9 cellular contexts compared by ENCODE assay signal in the genomic region with DNA sequence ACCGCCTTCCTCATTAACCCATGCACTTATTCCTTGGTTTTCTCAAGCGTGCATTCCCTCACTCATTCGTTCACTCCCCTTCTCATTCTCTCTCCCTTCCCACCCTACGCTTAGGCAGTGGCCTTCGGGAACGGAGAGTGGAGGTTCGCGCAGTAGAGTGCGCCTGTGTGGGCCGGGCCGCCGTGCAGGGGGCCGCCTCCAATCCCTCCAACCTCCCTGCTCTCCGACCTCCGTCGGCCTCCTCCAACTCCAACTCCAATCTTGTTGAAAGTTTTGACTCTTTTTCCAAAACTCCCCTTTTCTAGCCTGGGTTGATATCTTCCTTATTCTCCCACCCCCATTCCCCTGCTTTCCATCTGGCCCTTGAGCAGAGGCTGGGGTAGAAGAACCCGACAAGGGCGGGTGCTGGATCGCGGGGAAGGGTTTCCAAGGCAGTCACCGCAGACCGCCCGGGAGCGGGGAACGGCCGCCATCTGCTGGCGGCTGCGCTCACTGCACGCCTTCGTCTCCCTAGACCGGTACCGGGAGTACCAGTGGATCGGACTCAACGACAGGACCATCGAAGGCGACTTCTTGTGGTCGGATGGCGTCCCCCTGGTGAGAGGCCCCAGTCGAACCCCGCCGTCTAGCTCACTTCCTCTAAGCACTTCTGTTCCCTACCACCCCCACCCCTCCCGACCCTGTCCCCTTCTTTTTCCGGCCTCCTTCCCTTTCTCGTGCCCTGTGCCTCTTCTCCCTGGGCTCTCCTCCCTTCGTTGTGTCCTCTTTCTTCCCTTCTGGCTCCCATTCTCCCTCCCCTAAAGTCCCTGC. TPM values are rescaled to one million over a fixed set of nuclear protein-coding genes. Genes with fewer than 3 reads are reported as not detected.
A peak's percentile ranks its signal among the peaks of the same experiment; 100 is the strongest.
DNase-seq lines count a peak whose midpoint lies in the region; ATAC-seq and TF ChIP-seq lines count a peak whose summit lies in the region.
"Had no signal": no experiment of that assay in that cellular context is flagged by ENCODE, and none has a peak within 500 bp of the region (broad histone marks: within the 10 kb centered on the region; RNA-seq: fewer than 3 reads in every experiment).

No MANE protein-coding gene starts in this region.

- peaks cover 38% of the 10 kb centered on the region for H3K4me1 Mint-ChIP-seq in T-helper 1 cell treated with Interleukin-12 subunit alpha and Interleukin-12 subunit beta and Interleukin-4 antibody, amounts not matched to agents 30 μg/mL and 1 μg/mL, for 36 hours (ENCODE audit: low read depth)

- no peak overlapping the region for H3K27ac Mint-ChIP-seq in T-helper 1 cell treated with Interleukin-12 subunit alpha and Interleukin-12 subunit beta and Interleukin-4 antibody, amounts not matched to agents 30 μg/mL and 1 μg/mL, for 36 hours

- H3K4me2 ChIP-seq in DOHH2 (ENCODE audit: low read length) (peak overlapping the region; percentile 35), hepatocyte (peak overlapping the region; percentile 91)

- WGBS in hepatocyte (ENCODE audit: low lambda C conversion rate, missing lambda C conversion rate): 3% methylated on average over 37 of the region's 45 CpGs

- H3K27me3 ChIP-seq in DOHH2 (ENCODE audit: control insufficient read depth, low read length) (peaks cover 54% of the 10 kb centered on the region), hepatocyte (peaks cover 39% of the 10 kb centered on the region), uterus (no peaks in the 10 kb centered on the region)

- H3K9me3 ChIP-seq in DOHH2 (ENCODE audit: control insufficient read depth, insufficient read depth, low read length) (no peaks in the 10 kb centered on the region), hepatocyte (ENCODE audit: low read depth) (no peaks in the 10 kb centered on the region), uterus (no peaks in the 10 kb centered on the region)

- ATAC-seq in GM21367 (IDR thresholded peaks at IDR 0.05; ENCODE audit: unreplicated experiment): no peak

- peaks cover 3% of the 10 kb centered on the region for H3F3A ChIP-seq in DOHH2 (ENCODE audit: control insufficient read depth, insufficient read depth)

- H3K27ac ChIP-seq in DOHH2 (ENCODE audit: low read depth, low read length) (no peak overlapping the region), hepatocyte (no peak overlapping the region), uterus (peak overlapping the region; percentile 24 to 40)
- H3K27ac ChIP-seq: epithelial cell of prostate had no signal

- peak overlapping the region; percentile 57 for H3K4me3 Mint-ChIP-seq in T-helper 1 cell treated with Interleukin-12 subunit alpha and Interleukin-12 subunit beta and Interleukin-4 antibody, amounts not matched to agents 30 μg/mL and 1 μg/mL, for 36 hours

- no peak for TF ChIP-seq POLR2A in uterus (IDR thresholded peaks at IDR 0.05)

- no peaks in the 10 kb centered on the region for H3K36me3 ChIP-seq in DOHH2 (ENCODE audit: control insufficient read depth, low read length)
- no peaks in the 10 kb centered on the region for H3K36me3 ChIP-seq in hepatocyte (replicated peaks; ENCODE audit: insufficient read depth, low read depth)
- no peaks in the 10 kb centered on the region for H3K36me3 ChIP-seq in uterus

- TF ChIP-seq CTCF in DOHH2 (IDR thresholded peaks at IDR 0.05; ENCODE audit: low read depth, low read length, poor library complexity, severe bottlenecking) (peak; percentile 96), LNCaP clone FGC (IDR thresholded peaks at IDR 0.05; ENCODE audit: control insufficient read depth, extremely low read depth, insufficient read depth) (peak; percentile 98), hepatocyte (IDR thresholded peaks at IDR 0.05; ENCODE audit: poor library complexity) (peak; percentile 99), uterus (IDR thresholded peaks at IDR 0.05) (peak; percentile 96 to 99 (median 98))

- H3K36me3 Mint-ChIP-seq in T-helper 1 cell treated with Interleukin-12 subunit alpha and Interleukin-12 subunit beta and Interleukin-4 antibody, amounts not matched to agents 30 μg/mL and 1 μg/mL, for 36 hours (ENCODE audit: low read depth): no peaks in the 10 kb centered on the region

- H3K4me1 ChIP-seq in DOHH2 (ENCODE audit: control insufficient read depth, low read length) (peaks cover 40% of the 10 kb centered on the region), hepatocyte (ENCODE audit: insufficient read depth) (peaks cover 42% of the 10 kb centered on the region), uterus (peaks cover 13% of the 10 kb centered on the region in 2 donors)

- peaks cover 54% of the 10 kb centered on the region for H3K27me3 Mint-ChIP-seq in T-helper 1 cell treated with Interleukin-12 subunit alpha and Interleukin-12 subunit beta and Interleukin-4 antibody, amounts not matched to agents 30 μg/mL and 1 μg/mL, for 36 hours (ENCODE audit: low read depth)

- no peaks in the 10 kb centered on the region for H3K9me3 Mint-ChIP-seq in T-helper 1 cell treated with Interleukin-12 subunit alpha and Interleukin-12 subunit beta and Interleukin-4 antibody, amounts not matched to agents 30 μg/mL and 1 μg/mL, for 36 hours

- intact Hi-C loops in uterus (cut with DNase I; ENCODE audit: low total_unique reads): no loop called here

- no peak for DNase-seq in LNCaP clone FGC (ENCODE audit: low read depth)
- DNase-seq in amygdala (lab: John Stamatoyannopoulos, UW): peak in 53 of 56 donors; percentile 22 to 89 (median 66)
- DNase-seq in hepatocyte (ENCODE audit: low spot score): peak; percentile 85
- peak; percentile 19 for DNase-seq in renal cortical epithelial cell (ENCODE audit: low read depth)
- peak; percentile 80 to 88 for DNase-seq in uterus

- peak overlapping the region; percentile 71 for H2AFZ ChIP-seq in hepatocyte

- H3K9me2 ChIP-seq in DOHH2 (replicated peaks; ENCODE audit: control insufficient read depth, low read length): no peaks in the 10 kb centered on the region
- H3K9me2 ChIP-seq in hepatocyte (replicated peaks; ENCODE audit: insufficient read depth): no peaks in the 10 kb centered on the region

- H4K20me1 ChIP-seq in DOHH2 (ENCODE audit: control insufficient read depth, insufficient read depth, low read depth, low read length) (no peaks in the 10 kb centered on the region), hepatocyte (ENCODE audit: insufficient read depth, poor library complexity, severe bottlenecking) (no peaks in the 10 kb centered on the region)

- H3K4me3 ChIP-seq in DOHH2 (ENCODE audit: low read length) (no peak overlapping the region), LNCaP clone FGC (ENCODE audit: low read depth, low read length) (no peak overlapping the region), hepatocyte (peak overlapping the region; percentile 27), uterus (peak overlapping the region; percentile 22 to 30)

- H3K79me2 ChIP-seq in DOHH2 (ENCODE audit: control insufficient read depth, low read length): no peaks in the 10 kb centered on the region
- no peaks in the 10 kb centered on the region for H3K79me2 ChIP-seq in hepatocyte

RNA-seq across cellular contexts. Expression of a gene that starts 15.4 kb away (rescaled TPM):
- total RNA-seq in hepatocyte (0.03 and 0.84 TPM in 2 replicates), renal cortical epithelial cell (3.7 TPM in 1 of 2 replicates, not detected in the other), uterus (1 to 10 TPM in 3 of 4 donors, not detected in 1; 2.3 to 3.0 (median 2.8) TPM)
- polyA plus RNA-seq in hepatocyte: not detected in 2 replicates

RNA-seq across cellular contexts. Expression of a gene that starts 19.8 kb away (rescaled TPM):
- total RNA-seq in hepatocyte (7.9 and 13.8 TPM in 2 replicates), renal cortical epithelial cell (1.0 and 1.6 TPM in 2 replicates), uterus (10 to 100 TPM in 3 of 4 donors, 1 to 10 TPM in 1; 9.7 to 70.9 (median 34.5) TPM)
- 3.6 and 4.8 TPM in 2 replicates for polyA plus RNA-seq in hepatocyte

RNA-seq across cellular contexts. Expression of a gene that starts 38.2 kb away (rescaled TPM):
- total RNA-seq in hepatocyte (not detected in 2 replicates), renal cortical epithelial cell (not detected in 2 replicates), uterus (1 to 10 TPM in 1 of 4 donors, under 1 TPM in 1, not detected in 2; 0.77 to 3.9 TPM)
- polyA plus RNA-seq in hepatocyte: not detected in 2 replicates

RNA-seq across cellular contexts. Expression of a gene that starts 48.0 kb away (rescaled TPM):
- total RNA-seq in hepatocyte: 54.5 and 93.5 TPM in 2 replicates
- 171 and 195 TPM in 2 replicates for polyA plus RNA-seq in hepatocyte
- 1.4 and 8.3 TPM in 2 replicates for total RNA-seq in renal cortical epithelial cell
- total RNA-seq in uterus: 10 to 100 TPM in 3 of 4 donors, not detected in 1; 11.0 to 71.5 (median 14.3) TPM

RNA-seq across cellular contexts. Expression of a gene that starts 56.1 kb away (rescaled TPM):
- total RNA-seq in hepatocyte (5.6 and 17.4 TPM in 2 replicates), renal cortical epithelial cell (13.5 and 33.8 TPM in 2 replicates), uterus (10 to 100 TPM in 3 of 4 donors, 1 to 10 TPM in 1; 2.3 to 31.6 (median 19.8) TPM)
- polyA plus RNA-seq in hepatocyte: 28.3 and 28.6 TPM in 2 replicates

Comparison
In these comparisons a context has a peak if more than half of its experiments do, and no peak if none do; other contexts are left out.
1. H3K27ac ChIP-seq: peak in uterus (2 of 2); none in DOHH2 (single experiment) and hepatocyte (single experiment).
2. H3K4me3 ChIP-seq: peak in hepatocyte (single experiment) and uterus (2 of 2); none in DOHH2 (single experiment) and LNCaP clone FGC (single experiment).
3. Peak in every context shown above with its lines, with median percentiles within 50 percentile points of each other: CTCF ChIP-seq.